In the genomic region with DNA sequence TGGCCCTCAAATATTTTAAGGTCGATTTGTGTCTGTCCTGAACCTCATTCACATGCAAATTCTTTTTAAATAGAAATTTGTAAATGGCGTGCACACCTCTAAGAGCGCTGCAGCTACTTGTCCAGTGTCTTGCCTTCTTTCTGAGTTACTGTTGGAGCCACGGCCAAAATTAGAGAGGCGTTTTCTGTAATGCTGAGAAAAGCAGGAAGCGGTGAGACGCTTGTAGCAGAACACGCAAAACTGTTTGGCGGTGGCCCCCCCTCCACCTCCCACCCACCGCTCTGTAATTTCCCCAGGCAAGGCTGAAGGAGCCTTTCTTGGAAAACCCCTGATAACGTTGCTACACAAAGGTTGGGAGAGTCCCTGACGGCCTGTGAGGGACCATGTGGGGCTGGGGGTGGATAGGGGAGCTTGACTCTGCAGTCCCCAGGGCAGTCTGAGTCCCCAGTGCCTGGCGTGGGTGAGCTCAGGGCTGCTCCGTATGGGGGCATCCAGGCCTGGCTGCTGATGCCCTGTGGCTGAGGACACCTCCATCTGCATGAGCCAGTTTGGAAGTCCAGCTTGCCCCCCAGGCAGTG, we compare ENCODE assay signal across 8 cellular contexts.
A peak's percentile ranks its signal among the peaks of the same experiment; 100 is the strongest.
DNase-seq lines count a peak whose midpoint lies in the region; ATAC-seq and TF ChIP-seq lines count a peak whose summit lies in the region.

No MANE protein-coding gene starts in this region.

- H3K36me3 Mint-ChIP-seq in CD8-positive, alpha-beta T cell = no peaks in the 10 kb centered on the region
- peaks cover 4% of the 10 kb centered on the region for H3K36me3 Mint-ChIP-seq in activated naive CD8-positive, alpha-beta T cell treated with anti-CD3 and anti-CD28 coated beads for 36 hours
- no peaks in the 10 kb centered on the region; the same call in 1 of the 2 replicates for H3K36me3 Mint-ChIP-seq in HFFc6 (ENCODE audit: low read depth)

- H3K27ac ChIP-seq in CD8-positive, alpha-beta T cell (ENCODE audit: low read depth, low read length) = no peak overlapping the region
- H3K27ac ChIP-seq in Peyer's patch (no peak overlapping the region), vagina (no peak overlapping the region)

- H3K27me3 Mint-ChIP-seq in CD8-positive, alpha-beta T cell (ENCODE audit: low read depth) = no peaks in the 10 kb centered on the region
- H3K27me3 Mint-ChIP-seq in activated naive CD8-positive, alpha-beta T cell treated with anti-CD3 and anti-CD28 coated beads for 36 hours = no peaks in the 10 kb centered on the region
- peaks cover 1% of the 10 kb centered on the region; the same call in 1 of the 2 replicates for H3K27me3 Mint-ChIP-seq in HFFc6 (ENCODE audit: insufficient read depth)

- CTCF ChIA-PET in CD8-positive, alpha-beta T cell (lab: Charles Lee) = no interaction called here

- no peaks in the 10 kb centered on the region for H3K9me3 ChIP-seq in CD8-positive, alpha-beta T cell (ENCODE audit: low read length)
- H3K9me3 ChIP-seq in Peyer's patch = no peaks in the 10 kb centered on the region
- no peaks in the 10 kb centered on the region for H3K9me3 ChIP-seq in vagina

- DNase-seq in CD8-positive, alpha-beta T cell = peak in 6 of 7 experiments; percentile 17 to 74 (median 33)
- DNase-seq in Peyer's patch = peak in 2 of 3 donors; percentile 38 to 63
- peak; percentile 81 for DNase-seq in activated naive CD8-positive, alpha-beta T cell treated with anti-CD3 and anti-CD28 coated beads for 36 hours
- peak; percentile 42 to 43 for DNase-seq in stimulated activated CD8-positive, alpha-beta memory T cell treated with anti-CD3 and anti-CD28 coated beads, Interleukin-4, amount 100 ng/mL, for 4 hours (ENCODE audit: low read depth in 2 of 2, low spot score in 1 of 2)
- DNase-seq in NCI-H524 (lab: John Stamatoyannopoulos, UW) = no peak
- no peak for DNase-seq in vagina (ENCODE audit: extremely low spot score in 2 of 2)
- no peak for DNase-seq in HFFc6

- H3K4me1 Mint-ChIP-seq in CD8-positive, alpha-beta T cell (ENCODE audit: low read depth) = peaks cover 19% of the 10 kb centered on the region
- peaks cover 48% of the 10 kb centered on the region for H3K4me1 Mint-ChIP-seq in activated naive CD8-positive, alpha-beta T cell treated with anti-CD3 and anti-CD28 coated beads for 36 hours
- H3K4me1 Mint-ChIP-seq in HFFc6 (ENCODE audit: low read depth) = no peaks in the 10 kb centered on the region

- H3K9me3 Mint-ChIP-seq in CD8-positive, alpha-beta T cell = no peaks in the 10 kb centered on the region
- H3K9me3 Mint-ChIP-seq in activated naive CD8-positive, alpha-beta T cell treated with anti-CD3 and anti-CD28 coated beads for 36 hours = no peaks in the 10 kb centered on the region
- H3K9me3 Mint-ChIP-seq in HFFc6 = peaks cover 29% of the 10 kb centered on the region

- POLR2A ChIA-PET in CD8-positive, alpha-beta T cell (lab: Charles Lee) = interaction anchor here (0.9 kb wide), 1 partner anchor 8 kb away, joined by 3 read pairs; no protein-coding TSS in a partner anchor

- no peaks in the 10 kb centered on the region for H3K27me3 ChIP-seq in CD8-positive, alpha-beta T cell (ENCODE audit: insufficient read depth, low read length)
- H3K27me3 ChIP-seq in Peyer's patch (no peaks in the 10 kb centered on the region), vagina (no peaks in the 10 kb centered on the region)

- H3K27ac Mint-ChIP-seq in CD8-positive, alpha-beta T cell = no peak overlapping the region
- peak overlapping the region; percentile 90 for H3K27ac Mint-ChIP-seq in activated naive CD8-positive, alpha-beta T cell treated with anti-CD3 and anti-CD28 coated beads for 36 hours
- H3K27ac Mint-ChIP-seq in HFFc6 = no peak overlapping the region

- H3K4me3 ChIP-seq in CD8-positive, alpha-beta T cell (ENCODE audit: low read depth, low read length) = peak overlapping the region; percentile 4
- H3K4me3 ChIP-seq in Peyer's patch (no peak overlapping the region), vagina (no peak overlapping the region)

- H3K36me3 ChIP-seq in CD8-positive, alpha-beta T cell (ENCODE audit: insufficient read depth, low read length) = no peaks in the 10 kb centered on the region
- H3K36me3 ChIP-seq in Peyer's patch (no peaks in the 10 kb centered on the region), vagina (no peaks in the 10 kb centered on the region)

- no peak for TF ChIP-seq POLR2A in Peyer's patch (IDR thresholded peaks at IDR 0.05)
- TF ChIP-seq POLR2A in vagina (IDR thresholded peaks at IDR 0.05) = no peak

- intact Hi-C loops in CD8-positive, alpha-beta T cell (cut with DNase I, micrococcal nuclease) = loop anchor here (2.0 to 5.0 kb wide), 2 partner anchors 41 to 99 kb away; no protein-coding TSS in a partner anchor
- intact Hi-C loops in vagina (cut with DNase I) = no loop called here

- H3K4me1 ChIP-seq in CD8-positive, alpha-beta T cell (ENCODE audit: insufficient read depth, low read length) = peaks cover 16% of the 10 kb centered on the region
- H3K4me1 ChIP-seq in Peyer's patch (peaks cover 0 to 9% (median 0%) of the 10 kb centered on the region in 4 donors), vagina (no peaks in the 10 kb centered on the region)

- ATAC-seq in CD8-positive, alpha-beta T cell = peak; percentile 91
- peak; percentile 68 for ATAC-seq in GM21515 (IDR thresholded peaks at IDR 0.05; ENCODE audit: unreplicated experiment)

- no peak for TF ChIP-seq CTCF in CD8-positive, alpha-beta T cell (IDR thresholded peaks at IDR 0.05)
- no peak for TF ChIP-seq CTCF in Peyer's patch (IDR thresholded peaks at IDR 0.05)
- TF ChIP-seq CTCF in vagina (IDR thresholded peaks at IDR 0.05) = no peak
- no peak for TF ChIP-seq CTCF in HFFc6 (IDR thresholded peaks at IDR 0.05)

- H3K4me3 Mint-ChIP-seq in CD8-positive, alpha-beta T cell = peak overlapping the region; percentile 49
- peak overlapping the region; percentile 84 for H3K4me3 Mint-ChIP-seq in activated naive CD8-positive, alpha-beta T cell treated with anti-CD3 and anti-CD28 coated beads for 36 hours
- H3K4me3 Mint-ChIP-seq in HFFc6 = no peak overlapping the region

Comparison
In these comparisons a context has a peak if more than half of its experiments do, and no peak if none do; other contexts are left out.
1. DNase-seq: peak in CD8-positive, alpha-beta T cell (6 of 7), Peyer's patch (2 of 3), activated naive CD8-positive, alpha-beta T cell treated with anti-CD3 and anti-CD28 coated beads for 36 hours (single experiment) and stimulated activated CD8-positive, alpha-beta memory T cell treated with anti-CD3 and anti-CD28 coated beads, Interleukin-4, amount 100 ng/mL, for 4 hours (2 of 2); none in NCI-H524 (0 of 2), vagina (0 of 2) and HFFc6 (single experiment).